In genomic region chr12:96421014-96421413, GRCh38 we compare ENCODE assay signal across 16 cellular contexts. TPM values are rescaled to one million over a fixed set of nuclear protein-coding genes. Genes with fewer than 3 reads are reported as not detected.
A peak's percentile ranks its signal among the peaks of the same experiment; 100 is the strongest.
DNase-seq lines count a peak whose midpoint lies in the region; ATAC-seq, FAIRE-seq and TF ChIP-seq lines count a peak whose summit lies in the region.
"Had no signal": no experiment of that assay in that cellular context is flagged by ENCODE, and none has a peak within 500 bp of the region (broad histone marks: within the 10 kb centered on the region; RNA-seq: fewer than 3 reads in every experiment).

No MANE protein-coding gene starts in this region.

- H3K27ac Mint-ChIP-seq in activated CD8-positive, alpha-beta memory T cell treated with anti-CD3 and anti-CD28 coated beads, Interleukin-2, amount 10 ng/mL, durations not matched to agents 7 days and 5 days = peak overlapping the region; percentile 89
- peak overlapping the region; percentile 95 for H3K27ac Mint-ChIP-seq in T-helper 17 cell
- H3K27ac Mint-ChIP-seq in stimulated activated memory B cell treated with anti-CD40 and anti-IgM and Interleukin-4, amounts not matched to agents 10 μg/mL and 1 μg/mL and 100 μg/mL, for 72 hours = peak overlapping the region; percentile 76

- peak overlapping the region; percentile 99 for H3K27ac ChIP-seq in endothelial cell of umbilical vein (ENCODE audit: insufficient read depth, low read depth, low read length)
- H3K27ac ChIP-seq: A549, hepatocyte had no signal

- H3K9ac ChIP-seq in endothelial cell of umbilical vein (replicated peaks; ENCODE audit: extremely low read depth, insufficient read depth, low read length) = peak overlapping the region; percentile 79

- no peak for TF ChIP-seq CTCF in endothelial cell of umbilical vein (IDR thresholded peaks at IDR 0.05; ENCODE audit: extremely low read depth in 1 of 2, insufficient read depth in 1 of 2, low read depth in 1 of 2, low read length in 2 of 2)

- H3K4me3 ChIP-seq in endothelial cell of umbilical vein (replicated peaks in 1 of 3; ENCODE audit: insufficient read depth in 1 of 3, low read depth in 1 of 3, low read length in 3 of 3) = no peak overlapping the region
- H3K4me3 ChIP-seq: A549, hepatocyte, lung had no signal

- no peak for FAIRE-seq in endothelial cell of umbilical vein (lab: Jason Lieb, UNC)
- FAIRE-seq: A549, endometrium had no signal

- H2AFZ ChIP-seq in endothelial cell of umbilical vein (ENCODE audit: low read depth, low read length) = no peak overlapping the region
- H2AFZ ChIP-seq: hepatocyte had no signal

- H3K36me3 ChIP-seq in endothelial cell of umbilical vein (ENCODE audit: control insufficient read depth in 2 of 2, extremely low read depth in 1 of 2, insufficient read depth in 2 of 2, low read length in 2 of 2) = no peaks in the 10 kb centered on the region
- H3K36me3 ChIP-seq: tibial nerve had no signal

- H3K79me2 ChIP-seq in endothelial cell of umbilical vein (ENCODE audit: control insufficient read depth, insufficient read depth, low read length) = peaks cover 6% of the 10 kb centered on the region
- H3K79me2 ChIP-seq: hepatocyte had no signal

- H3K36me3 Mint-ChIP-seq in activated CD8-positive, alpha-beta memory T cell treated with anti-CD3 and anti-CD28 coated beads, Interleukin-2, amount 10 ng/mL, durations not matched to agents 7 days and 5 days = peaks cover 5% of the 10 kb centered on the region
- no peaks in the 10 kb centered on the region for H3K36me3 Mint-ChIP-seq in T-helper 17 cell (ENCODE audit: low read depth)
- no peaks in the 10 kb centered on the region for H3K36me3 Mint-ChIP-seq in stimulated activated memory B cell treated with anti-CD40 and anti-IgM and Interleukin-4, amounts not matched to agents 10 μg/mL and 1 μg/mL and 100 μg/mL, for 72 hours

- no TSS peak for BruUV-seq in endothelial cell of umbilical vein (replicated peaks; lab: Mats Ljungman, UMichigan)

- no peaks in the 10 kb centered on the region for H4K20me1 ChIP-seq in endothelial cell of umbilical vein (replicated peaks; ENCODE audit: control insufficient read depth, extremely low read depth, insufficient read depth, low read length)

- H3K27me3 ChIP-seq in endothelial cell of umbilical vein (ENCODE audit: control insufficient read depth in 2 of 2, insufficient read depth in 2 of 2, low read length in 2 of 2) = no peaks in the 10 kb centered on the region
- H3K27me3 ChIP-seq: hepatocyte, tibial nerve had no signal

- H3K4me2 ChIP-seq in endothelial cell of umbilical vein (ENCODE audit: insufficient read depth, low read length) = peak overlapping the region; percentile 68
- H3K4me2 ChIP-seq: A549, hepatocyte had no signal

- H3K4me3 Mint-ChIP-seq in activated CD8-positive, alpha-beta memory T cell treated with anti-CD3 and anti-CD28 coated beads, Interleukin-2, amount 10 ng/mL, durations not matched to agents 7 days and 5 days = peak overlapping the region; percentile 69
- peak overlapping the region; percentile 87 for H3K4me3 Mint-ChIP-seq in T-helper 17 cell
- H3K4me3 Mint-ChIP-seq in stimulated activated memory B cell treated with anti-CD40 and anti-IgM and Interleukin-4, amounts not matched to agents 10 μg/mL and 1 μg/mL and 100 μg/mL, for 72 hours = peak overlapping the region; percentile 40

- no peaks in the 10 kb centered on the region for H3K9me3 Mint-ChIP-seq in activated CD8-positive, alpha-beta memory T cell treated with anti-CD3 and anti-CD28 coated beads, Interleukin-2, amount 10 ng/mL, durations not matched to agents 7 days and 5 days (ENCODE audit: low read depth)
- peaks cover 2% of the 10 kb centered on the region for H3K9me3 Mint-ChIP-seq in stimulated activated memory B cell treated with anti-CD40 and anti-IgM and Interleukin-4, amounts not matched to agents 10 μg/mL and 1 μg/mL and 100 μg/mL, for 72 hours

- H3K4me1 Mint-ChIP-seq in activated CD8-positive, alpha-beta memory T cell treated with anti-CD3 and anti-CD28 coated beads, Interleukin-2, amount 10 ng/mL, durations not matched to agents 7 days and 5 days = peaks cover 59% of the 10 kb centered on the region
- peaks cover 20% of the 10 kb centered on the region for H3K4me1 Mint-ChIP-seq in T-helper 17 cell
- peaks cover 33% of the 10 kb centered on the region for H3K4me1 Mint-ChIP-seq in stimulated activated memory B cell treated with anti-CD40 and anti-IgM and Interleukin-4, amounts not matched to agents 10 μg/mL and 1 μg/mL and 100 μg/mL, for 72 hours

- CTCF ChIA-PET in activated CD8-positive, alpha-beta memory T cell treated with anti-CD3 and anti-CD28 coated beads, Interleukin-2, amount 10 ng/mL, durations not matched to agents 7 days and 5 days (lab: Charles Lee) = interaction anchor here (0.9 to 1.9 kb wide), 2 partner anchors 25 to 93 kb away, joined by 3 to 10 read pairs; no protein-coding TSS in a partner anchor
- CTCF ChIA-PET in endothelial cell of umbilical vein (lab: Charles Lee) = interaction anchor here (0.7 to 2.3 kb wide), 7 partner anchors 16 to 96 kb away, joined by 3 to 17 read pairs (median 7); partner anchors contain the start of gene CDK17

- TF ChIP-seq POLR2A in endothelial cell of umbilical vein (IDR thresholded peaks at IDR 0.05; ENCODE audit: low read depth, low read length) = no peak

- peak; percentile 50 for DNase-seq in activated CD8-positive, alpha-beta memory T cell treated with anti-CD3 and anti-CD28 coated beads, Interleukin-2, amount 10 ng/mL, durations not matched to agents 7 days and 5 days
- DNase-seq in activated CD8-positive, alpha-beta memory T cell treated with anti-CD3 and anti-CD28 coated beads, Interleukin-2, amount 50 U/mL, for 48 hours = no peak
- no peak for DNase-seq in T-helper 17 cell
- DNase-seq in endothelial cell of umbilical vein (ENCODE audit: low read depth, low spot score) = peak; percentile 71
- no peak for DNase-seq in GM19238 (ENCODE audit: insufficient read length, low spot score)
- DNase-seq in NCI-H1694 (lab: John Stamatoyannopoulos, UW) = no peak
- DNase-seq: activated CD4-positive, alpha-beta T cell treated with anti-CD3 and anti-CD28 coated beads, Interleukin-2, amount 50 U/mL, for 4 hours; NCI-H2029 had no signal

- POLR2A ChIA-PET in endothelial cell of umbilical vein (lab: Charles Lee) = interaction anchor here (0.7 to 3.1 kb wide), 8 partner anchors 16 to 157 kb away, joined by 3 to 37 read pairs (median 4); partner anchors contain the start of gene CDK17

- ATAC-seq in activated CD8-positive, alpha-beta memory T cell treated with anti-CD3 and anti-CD28 coated beads, Interleukin-2, amount 10 ng/mL, durations not matched to agents 7 days and 5 days = peak; percentile 55
- peak; percentile 73 for ATAC-seq in T-helper 17 cell
- no peak for ATAC-seq in stimulated activated memory B cell treated with anti-CD40 and anti-IgM and Interleukin-4, amounts not matched to agents 10 μg/mL and 1 μg/mL and 100 μg/mL, for 72 hours
- ATAC-seq in GM21576 (IDR thresholded peaks at IDR 0.05; ENCODE audit: unreplicated experiment) = no peak
- ATAC-seq: A549, HCT116 had no signal

- no peaks in the 10 kb centered on the region for H3K9me3 ChIP-seq in T-helper 17 cell (ENCODE audit: control insufficient read depth, low read length, poor library complexity, severe bottlenecking)
- no peaks in the 10 kb centered on the region for H3K9me3 ChIP-seq in endothelial cell of umbilical vein (replicated peaks; ENCODE audit: control insufficient read depth, insufficient read depth, low read length)
- H3K9me3 ChIP-seq: A549, tibial nerve had no signal

- intact Hi-C loops in endothelial cell of umbilical vein (cut with micrococcal nuclease) = no loop called here

- peaks cover 5% of the 10 kb centered on the region for H3K27me3 Mint-ChIP-seq in activated CD8-positive, alpha-beta memory T cell treated with anti-CD3 and anti-CD28 coated beads, Interleukin-2, amount 10 ng/mL, durations not matched to agents 7 days and 5 days
- H3K27me3 Mint-ChIP-seq in T-helper 17 cell = no peaks in the 10 kb centered on the region
- H3K27me3 Mint-ChIP-seq in stimulated activated memory B cell treated with anti-CD40 and anti-IgM and Interleukin-4, amounts not matched to agents 10 μg/mL and 1 μg/mL and 100 μg/mL, for 72 hours = no peaks in the 10 kb centered on the region

- dilution Hi-C loops in endothelial cell of umbilical vein (cut with MboI; ENCODE audit: extremely low pct_ligation_motif_present, low sequenced_read_pairs) = no loop called here

- no peaks in the 10 kb centered on the region for H3K9me1 ChIP-seq in endothelial cell of umbilical vein (replicated peaks; ENCODE audit: control insufficient read depth, extremely low read depth, insufficient read depth, low read length)

- H3K4me1 ChIP-seq in endothelial cell of umbilical vein (ENCODE audit: control insufficient read depth, extremely low read depth, insufficient read depth, low read length) = peaks cover 70% of the 10 kb centered on the region
- H3K4me1 ChIP-seq: tibial nerve had no signal

TF ChIP-seq in endothelial cell of umbilical vein, 7 proteins besides CTCF, POLR2A, EP300 and RAD21:
- TF ChIP-seq MYC (IDR thresholded peaks at IDR 0.05; ENCODE audit: low read depth, low read length) (no peak), MAX (IDR thresholded peaks at IDR 0.05; ENCODE audit: insufficient read depth, insufficient read length) (no peak), EZH2 (IDR thresholded peaks at IDR 0.05; ENCODE audit: borderline replicate concordance, low read depth, low read length, severe bottlenecking) (no peak), POLR2AphosphoS5 (IDR thresholded peaks at IDR 0.05; ENCODE audit: insufficient read depth, low read depth, low read length) (no peak), FOS (IDR thresholded peaks at IDR 0.05; ENCODE audit: borderline replicate concordance, insufficient read depth, low read length) (no peak), GATA2 (IDR thresholded peaks at IDR 0.05; ENCODE audit: insufficient read depth, insufficient read length, low read depth, low read length) (no peak), JUN (IDR thresholded peaks at IDR 0.05; ENCODE audit: borderline replicate concordance, insufficient read depth, insufficient read length, low read depth) (no peak)

RNA-seq across cellular contexts. Expression of gene CDK17, which starts 20.8 kb away (rescaled TPM):
- total RNA-seq in activated CD8-positive, alpha-beta memory T cell treated with anti-CD3 and anti-CD28 coated beads, Interleukin-2, amount 10 ng/mL, durations not matched to agents 7 days and 5 days = 10 to 100 TPM; 32.7 to 46.9 TPM
- 100 to 1,000 TPM; 123 to 131 TPM for total RNA-seq in T-helper 17 cell
- 176 and 193 TPM in 2 replicates for total RNA-seq in endothelial cell of umbilical vein
- 53.6 and 61.1 TPM in 2 replicates for polyA plus RNA-seq in endothelial cell of umbilical vein
- polyA plus RNA-seq in endothelial cell of umbilical vein (2011; cell fraction: cytosol; rRNA removed) = 62.9 and 67.5 TPM in 2 replicates
- polyA plus RNA-seq in endothelial cell of umbilical vein (2011; cell fraction: nucleus; rRNA removed) = 180 and 190 TPM in 2 replicates
- 76.5 and 115 TPM in 2 replicates for polyA plus RNA-seq in endothelial cell of umbilical vein (2012)
- polyA minus RNA-seq in endothelial cell of umbilical vein = 302 and 356 TPM in 2 replicates
- polyA minus RNA-seq in endothelial cell of umbilical vein (2011; cell fraction: cytosol; rRNA and poly(A)+ RNA removed) = 32.8 TPM
- polyA minus RNA-seq in endothelial cell of umbilical vein (2011; cell fraction: nucleus; rRNA and poly(A)+ RNA removed) = 1,081 and 1,155 TPM in 2 replicates

Comparison
In these comparisons a context has a peak if more than half of its experiments do, and no peak if none do; other contexts are left out.
1. DNase-seq: peak in activated CD8-positive, alpha-beta memory T cell treated with anti-CD3 and anti-CD28 coated beads, Interleukin-2, amount 10 ng/mL, durations not matched to agents 7 days and 5 days (single experiment) and endothelial cell of umbilical vein (single experiment); none in activated CD8-positive, alpha-beta memory T cell treated with anti-CD3 and anti-CD28 coated beads, Interleukin-2, amount 50 U/mL, for 48 hours (single experiment), T-helper 17 cell (0 of 3), GM19238 (single experiment) and NCI-H1694 (single experiment).
2. ATAC-seq: peak in activated CD8-positive, alpha-beta memory T cell treated with anti-CD3 and anti-CD28 coated beads, Interleukin-2, amount 10 ng/mL, durations not matched to agents 7 days and 5 days (single experiment) and T-helper 17 cell (single experiment); none in stimulated activated memory B cell treated with anti-CD40 and anti-IgM and Interleukin-4, amounts not matched to agents 10 μg/mL and 1 μg/mL and 100 μg/mL, for 72 hours (single experiment) and GM21576 (single experiment).
3. Peak in every context shown above with its lines, with median percentiles within 50 percentile points of each other: H3K27ac Mint-ChIP-seq and H3K4me3 Mint-ChIP-seq.